Comparison of ENCODE assay signal across 2 cellular contexts in genomic region chr2:75233965-75234364, GRCh38.
TF ChIP-seq lines count a peak whose summit lies in the region.

No MANE protein-coding gene starts in this region.

TF ChIP-seq in HepG2, 621 proteins besides CTCF, POLR2A, EP300 and RAD21:
- TF ChIP-seq ZNF839 (CRISPR knock-in tag; IDR thresholded peaks at IDR 0.05; ENCODE audit: borderline replicate concordance) (no peak), HDAC2 (CRISPR knock-in tag; IDR thresholded peaks at IDR 0.05) (no peak), ZNF629 (CRISPR knock-in tag; conservative IDR thresholded peaks at IDR 0.05) (no peak), SNAPC5 (CRISPR knock-in tag; IDR thresholded peaks at IDR 0.05; ENCODE audit: borderline replicate concordance) (no peak)
TF ChIP-seq in HepG2: peak in this region for 0.

TF ChIP-seq in K562, 482 proteins besides CTCF, POLR2A, EP300 and RAD21:
- TF ChIP-seq RAD51 (IDR thresholded peaks at IDR 0.05; ENCODE audit: borderline replicate concordance, low read depth): no peak
- TF ChIP-seq ZNF282 (CRISPR knock-in tag; IDR thresholded peaks at IDR 0.05): no peak
- no peak for TF ChIP-seq MLX (CRISPR knock-in tag; conservative IDR thresholded peaks at IDR 0.05)
- TF ChIP-seq CTBP1 (IDR thresholded peaks at IDR 0.05; ENCODE audit: borderline replicate concordance): no peak
- no peak for TF ChIP-seq SMAD1 (IDR thresholded peaks at IDR 0.05; ENCODE audit: low read depth, low read length, partially characterized antibody)
- no peak for TF ChIP-seq SNRNP70 (optimal IDR thresholded peaks at IDR 0.05; ENCODE audit: low read depth, low read length)
- no peak for TF ChIP-seq MED1 (CRISPR knock-in tag; IDR thresholded peaks at IDR 0.05; ENCODE audit: borderline replicate concordance)
- no peak for TF ChIP-seq PURB (CRISPR knock-in tag; IDR thresholded peaks at IDR 0.05; ENCODE audit: low read depth)
- no peak for TF ChIP-seq HNRNPK (IDR thresholded peaks at IDR 0.05; ENCODE audit: low read depth, low read length, poor library complexity, severe bottlenecking)
- no peak for TF ChIP-seq YY1 (IDR thresholded peaks at IDR 0.05; ENCODE audit: borderline replicate concordance in 1 of 3, control insufficient read depth in 1 of 3, extremely low read depth in 1 of 3, insufficient read depth in 3 of 3, insufficient read length in 1 of 3, insufficient replicate concordance in 2 of 3, low read depth in 1 of 3, low read length in 2 of 3)
